Comparison of ENCODE assay signal across 13 cellular contexts in the genomic region with DNA sequence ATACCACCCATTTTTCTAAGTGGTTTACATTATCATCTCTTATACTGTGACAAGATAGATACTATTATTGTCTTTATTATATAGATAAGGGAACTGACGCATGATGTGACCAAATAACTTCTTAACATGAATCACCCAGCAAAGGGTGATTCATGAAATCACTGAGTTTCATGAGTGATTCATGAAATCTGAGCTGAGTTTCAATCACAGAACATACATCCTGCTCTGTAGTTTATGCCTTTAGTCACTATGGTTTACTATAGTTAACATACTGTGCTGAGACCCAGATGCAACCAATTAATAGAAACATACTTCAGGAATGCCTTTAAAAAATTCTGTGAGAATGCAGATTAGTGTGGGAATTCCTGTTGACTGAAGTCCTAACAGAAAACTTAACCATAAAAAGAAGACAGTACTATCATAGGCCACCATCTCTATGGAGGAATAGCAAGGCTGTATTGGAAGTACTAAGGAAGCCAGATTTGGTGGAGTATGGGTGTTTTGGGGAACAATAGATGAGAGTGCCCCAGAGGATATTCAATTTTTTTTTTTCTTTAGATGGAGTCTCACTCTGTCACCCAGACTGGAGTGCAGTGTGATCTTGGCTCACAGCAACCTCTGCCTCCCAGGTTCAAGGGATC. TPM values are rescaled to one million over a fixed set of nuclear protein-coding genes. Genes with fewer than 3 reads are reported as not detected.
A peak's percentile ranks its signal among the peaks of the same experiment; 100 is the strongest.
DNase-seq lines count a peak whose midpoint lies in the region; ATAC-seq and TF ChIP-seq lines count a peak whose summit lies in the region.
"Had no signal": no experiment of that assay in that cellular context is flagged by ENCODE, and none has a peak within 500 bp of the region (broad histone marks: within the 10 kb centered on the region; RNA-seq: fewer than 3 reads in every experiment).

No MANE protein-coding gene starts in this region.

- intact Hi-C loops in PC-3 (cut with micrococcal nuclease): loop anchor here (1.0 to 5.0 kb wide), 7 partner anchors 18 to 290 kb away; partner anchors contain the start of gene SEMA3A

- H3K4me1 Mint-ChIP-seq in activated T-cell treated with anti-CD3 and anti-CD28 coated beads, Interleukin-2, amount 50 U/mL, for 72 hours (ENCODE audit: low read depth): peaks cover 4% of the 10 kb centered on the region
- no peaks in the 10 kb centered on the region for H3K4me1 Mint-ChIP-seq in stimulated activated naive CD8-positive, alpha-beta T cell treated with anti-CD3 and anti-CD28 coated beads, Interleukin-15, amount 100 ng/mL, for 72 hours
- H3K4me1 Mint-ChIP-seq in activated CD4-positive, alpha-beta T cell treated with anti-CD3 and anti-CD28 coated beads, Interleukin-2, amount 10 ng/mL, durations not matched to agents 7 days and 5 days: no peaks in the 10 kb centered on the region
- H3K4me1 Mint-ChIP-seq: nephron had no signal

- POLR2A ChIA-PET in PC-3 (lab: Charles Lee; ENCODE audit: unreplicated experiment): no interaction called here
- POLR2A ChIA-PET in activated CD4-positive, alpha-beta T cell treated with anti-CD3 and anti-CD28 coated beads, Interleukin-2, amount 10 ng/mL, durations not matched to agents 7 days and 5 days (lab: Charles Lee): no interaction called here

- H4K20me1 ChIP-seq in PC-3 (ENCODE audit: low read length): no peaks in the 10 kb centered on the region
- H4K20me1 ChIP-seq: BLaER1 had no signal

- H3K79me2 ChIP-seq in PC-3 (ENCODE audit: low read length): no peaks in the 10 kb centered on the region

- peak overlapping the region; percentile 15 for H3K27ac Mint-ChIP-seq in activated T-cell treated with anti-CD3 and anti-CD28 coated beads, Interleukin-2, amount 50 U/mL, for 72 hours
- no peak overlapping the region for H3K27ac Mint-ChIP-seq in stimulated activated naive CD8-positive, alpha-beta T cell treated with anti-CD3 and anti-CD28 coated beads, Interleukin-15, amount 100 ng/mL, for 72 hours
- no peak overlapping the region for H3K27ac Mint-ChIP-seq in activated CD4-positive, alpha-beta T cell treated with anti-CD3 and anti-CD28 coated beads, Interleukin-2, amount 10 ng/mL, durations not matched to agents 7 days and 5 days
- H3K27ac Mint-ChIP-seq: activated CD4-positive, alpha-beta memory T cell treated with anti-CD3 and anti-CD28 coated beads for 36 hours; nephron had no signal

- H3K27me3 ChIP-seq in PC-3 (ENCODE audit: low read length) (no peaks in the 10 kb centered on the region), esophagus (ENCODE audit: control insufficient read depth in 1 of 2, insufficient read depth in 2 of 2, low read length in 2 of 2) (no peaks in the 10 kb centered on the region), right atrium auricular region (no peaks in the 10 kb centered on the region)
- H3K27me3 ChIP-seq: BLaER1, cardiac muscle cell had no signal

- WGBS in esophagus, 2 donors: 72 to 77% methylated on average over 1 of the region's 1 CpG

- no peak overlapping the region for H3K4me3 Mint-ChIP-seq in activated T-cell treated with anti-CD3 and anti-CD28 coated beads, Interleukin-2, amount 50 U/mL, for 72 hours
- no peak overlapping the region for H3K4me3 Mint-ChIP-seq in stimulated activated naive CD8-positive, alpha-beta T cell treated with anti-CD3 and anti-CD28 coated beads, Interleukin-15, amount 100 ng/mL, for 72 hours
- no peak overlapping the region for H3K4me3 Mint-ChIP-seq in activated CD4-positive, alpha-beta T cell treated with anti-CD3 and anti-CD28 coated beads, Interleukin-2, amount 10 ng/mL, durations not matched to agents 7 days and 5 days
- H3K4me3 Mint-ChIP-seq: activated CD4-positive, alpha-beta memory T cell treated with anti-CD3 and anti-CD28 coated beads for 36 hours; nephron had no signal

- peak overlapping the region; percentile 97 for H3K9ac ChIP-seq in PC-3 (ENCODE audit: low read length)
- H3K9ac ChIP-seq: BLaER1 had no signal

- H3K4me2 ChIP-seq in PC-3 (ENCODE audit: low read length): peak overlapping the region; percentile 33; the same call in 1 of the 2 replicates
- H3K4me2 ChIP-seq: BLaER1 had no signal

- H3K4me1 ChIP-seq in PC-3 (ENCODE audit: insufficient read depth, low read length): peaks cover 32% of the 10 kb centered on the region
- H3K4me1 ChIP-seq in esophagus (ENCODE audit: control insufficient read depth in 2 of 2, insufficient read depth in 2 of 2, low read length in 1 of 2): no peaks in the 10 kb centered on the region
- H3K4me1 ChIP-seq in right atrium auricular region: no peaks in the 10 kb centered on the region

- CTCF ChIA-PET in PC-3 (lab: Charles Lee): no interaction called here
- CTCF ChIA-PET in activated CD4-positive, alpha-beta T cell treated with anti-CD3 and anti-CD28 coated beads, Interleukin-2, amount 10 ng/mL, durations not matched to agents 7 days and 5 days (lab: Charles Lee): no interaction called here

- H3K36me3 ChIP-seq in PC-3 (ENCODE audit: low read depth, low read length): no peaks in the 10 kb centered on the region
- H3K36me3 ChIP-seq in esophagus (ENCODE audit: control insufficient read depth in 2 of 2, insufficient read depth in 2 of 2, low read length in 1 of 2): no peaks in the 10 kb centered on the region
- H3K36me3 ChIP-seq in right atrium auricular region: no peaks in the 10 kb centered on the region
- H3K36me3 ChIP-seq: BLaER1, cardiac muscle cell had no signal

- no peaks in the 10 kb centered on the region for H3F3A ChIP-seq in PC-3 (ENCODE audit: low read length, unreplicated experiment)

- peaks cover 0 to 2% of the 10 kb centered on the region in 2 donors for H3K36me3 Mint-ChIP-seq in activated T-cell treated with anti-CD3 and anti-CD28 coated beads, Interleukin-2, amount 50 U/mL, for 72 hours (ENCODE audit: insufficient read depth in 2 of 2)
- H3K36me3 Mint-ChIP-seq in activated CD4-positive, alpha-beta T cell treated with anti-CD3 and anti-CD28 coated beads, Interleukin-2, amount 10 ng/mL, durations not matched to agents 7 days and 5 days (ENCODE audit: low read depth): no peaks in the 10 kb centered on the region
- H3K36me3 Mint-ChIP-seq: activated CD4-positive, alpha-beta memory T cell treated with anti-CD3 and anti-CD28 coated beads for 36 hours had no signal

- H3K9me3 ChIP-seq in PC-3 (ENCODE audit: low read length) (no peaks in the 10 kb centered on the region), esophagus (ENCODE audit: control insufficient read depth in 2 of 2, insufficient read depth in 1 of 2, low read depth in 1 of 2, low read length in 1 of 2) (no peaks in the 10 kb centered on the region), right atrium auricular region (no peaks in the 10 kb centered on the region)

- H3K27me3 Mint-ChIP-seq in activated T-cell treated with anti-CD3 and anti-CD28 coated beads, Interleukin-2, amount 50 U/mL, for 72 hours (ENCODE audit: low read depth): no peaks in the 10 kb centered on the region
- no peaks in the 10 kb centered on the region for H3K27me3 Mint-ChIP-seq in stimulated activated naive CD8-positive, alpha-beta T cell treated with anti-CD3 and anti-CD28 coated beads, Interleukin-15, amount 100 ng/mL, for 72 hours
- H3K27me3 Mint-ChIP-seq in activated CD4-positive, alpha-beta T cell treated with anti-CD3 and anti-CD28 coated beads, Interleukin-2, amount 10 ng/mL, durations not matched to agents 7 days and 5 days: no peaks in the 10 kb centered on the region
- H3K27me3 Mint-ChIP-seq: activated CD4-positive, alpha-beta memory T cell treated with anti-CD3 and anti-CD28 coated beads for 36 hours had no signal

- TF ChIP-seq CTCF in PC-3 (conservative IDR thresholded peaks at IDR 0.05; ENCODE audit: low read depth, low read length): no peak
- TF ChIP-seq CTCF in right atrium auricular region (IDR thresholded peaks at IDR 0.05): no peak

- H2AFZ ChIP-seq in PC-3 (ENCODE audit: low read length): no peak overlapping the region

- ATAC-seq in activated T-cell treated with anti-CD3 and anti-CD28 coated beads, Interleukin-2, amount 50 U/mL, for 72 hours (replicated peaks in 1 of 2): peak; percentile 88 to 100
- peak; percentile 92 for ATAC-seq in PC-3
- peak; percentile 89 for ATAC-seq in stimulated activated naive CD8-positive, alpha-beta T cell treated with anti-CD3 and anti-CD28 coated beads, Interleukin-15, amount 100 ng/mL, for 72 hours
- ATAC-seq in HG02571 (IDR thresholded peaks at IDR 0.05; ENCODE audit: unreplicated experiment): no peak

- H3K4me3 ChIP-seq in PC-3 (ENCODE audit: low read length) (no peak overlapping the region), esophagus (ENCODE audit: low read depth in 1 of 2, low read length in 2 of 2) (no peak overlapping the region), right atrium auricular region (no peak overlapping the region)
- H3K4me3 ChIP-seq: BLaER1, cardiac muscle cell had no signal

- peaks cover 3 to 5% of the 10 kb centered on the region in 2 donors for H3K9me3 Mint-ChIP-seq in activated T-cell treated with anti-CD3 and anti-CD28 coated beads, Interleukin-2, amount 50 U/mL, for 72 hours
- peaks cover 14 to 18% of the 10 kb centered on the region in 2 donors for H3K9me3 Mint-ChIP-seq in stimulated activated naive CD8-positive, alpha-beta T cell treated with anti-CD3 and anti-CD28 coated beads, Interleukin-15, amount 100 ng/mL, for 72 hours
- peaks cover 3% of the 10 kb centered on the region for H3K9me3 Mint-ChIP-seq in activated CD4-positive, alpha-beta T cell treated with anti-CD3 and anti-CD28 coated beads, Interleukin-2, amount 10 ng/mL, durations not matched to agents 7 days and 5 days

- no peaks in the 10 kb centered on the region for H3K9me2 ChIP-seq in PC-3 (replicated peaks; ENCODE audit: low read length)

- H3K27ac ChIP-seq in PC-3 (ENCODE audit: low read length) (peak overlapping the region; percentile 100), esophagus (ENCODE audit: low read depth in 2 of 2, low read length in 1 of 2) (peak overlapping the region; percentile 13 to 39), right atrium auricular region (no peak overlapping the region)
- H3K27ac ChIP-seq: BLaER1, cardiac muscle cell had no signal

- DNase-seq in activated T-cell treated with anti-CD3 and anti-CD28 coated beads, Interleukin-2, amount 50 U/mL, for 72 hours: no peak
- no peak for DNase-seq in activated T-cell treated with anti-CD3 and anti-CD28 coated beads, Interleukin-2, amount 50 U/mL, for 48 hours
- peak; percentile 97 for DNase-seq in PC-3
- DNase-seq in stimulated activated naive CD8-positive, alpha-beta T cell treated with anti-CD3 and anti-CD28 coated beads, Interleukin-15, amount 100 ng/mL, for 72 hours: no peak
- DNase-seq in right atrium auricular region (ENCODE audit: low spot score): no peak
- DNase-seq in activated CD4-positive, alpha-beta T cell treated with anti-CD3 and anti-CD28 coated beads, Interleukin-2, amount 10 ng/mL, durations not matched to agents 7 days and 5 days: no peak
- DNase-seq: activated CD4-positive, alpha-beta memory T cell treated with anti-CD3 and anti-CD28 coated beads for 36 hours; NCI-H1694 treated with DMSO at 0.1 percent for 48 hours had no signal

- BruUV-seq in PC-3 (replicated peaks; lab: Mats Ljungman, UMichigan): TSS peak; percentile 97

RNA-seq across cellular contexts. Expression of gene SEMA3A, which starts 43.1 kb away (rescaled TPM):
- total RNA-seq in activated T-cell treated with anti-CD3 and anti-CD28 coated beads, Interleukin-2, amount 50 U/mL, for 72 hours: under 1 TPM; 0.62 to 0.63 TPM
- 13.7 and 16.9 TPM in 2 replicates for total RNA-seq in PC-3 (2014; rRNA removed)
- under 1 TPM; 0.35 to 0.64 TPM for polyA plus RNA-seq in esophagus
- total RNA-seq in right atrium auricular region: 1 to 10 TPM; 3.6 to 6.1 TPM
- 1 to 10 TPM; 1.3 to 1.4 TPM for total RNA-seq in activated CD4-positive, alpha-beta T cell treated with anti-CD3 and anti-CD28 coated beads, Interleukin-2, amount 10 ng/mL, durations not matched to agents 7 days and 5 days

Comparison
In these comparisons a context has a peak if more than half of its experiments do, and no peak if none do; other contexts are left out.
1. H3K27ac ChIP-seq: peak in PC-3 (single experiment) and esophagus (2 of 2); none in right atrium auricular region (0 of 2).